Comparison of ENCODE assay signal across 1 cellular context in the genomic region with DNA sequence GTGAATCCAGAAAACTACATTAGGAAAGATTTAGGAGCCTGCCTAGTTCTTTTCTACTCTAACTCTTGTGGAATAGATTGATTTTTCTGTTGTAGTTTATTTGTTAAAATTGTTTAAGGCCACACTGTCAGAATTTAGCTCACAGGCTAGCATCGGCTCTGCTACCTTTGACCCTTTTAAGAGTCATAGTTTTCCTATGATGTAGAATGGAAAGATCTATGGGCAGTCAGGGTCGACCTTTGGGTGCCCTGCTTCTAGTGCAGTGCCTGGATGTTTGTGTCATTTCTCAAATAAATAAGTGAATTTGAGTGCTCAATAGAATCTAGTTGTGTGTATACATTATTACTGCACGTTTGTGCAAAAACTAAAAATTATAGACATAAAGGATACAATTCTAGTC.
TF ChIP-seq lines count a peak whose summit lies in the region.

No MANE protein-coding gene starts in this region.

TF ChIP-seq in GM23338, 12 proteins besides CTCF, POLR2A, EP300 and RAD21:
- TF ChIP-seq ETS1 (IDR thresholded peaks at IDR 0.05) (no peak), EZH2phosphoT487 (IDR thresholded peaks at IDR 0.05; ENCODE audit: unreplicated experiment) (no peak), ZNF331 (CRISPR knock-in tag; IDR thresholded peaks at IDR 0.05; ENCODE audit: low read depth) (no peak), STAT1 (IDR thresholded peaks at IDR 0.05; ENCODE audit: unreplicated experiment) (no peak), POLR2AphosphoS5 (IDR thresholded peaks at IDR 0.05; ENCODE audit: low read depth) (no peak), ZNF114 (CRISPR knock-in tag; IDR thresholded peaks at IDR 0.05) (no peak)
- TF ChIP-seq, protein P1, sequence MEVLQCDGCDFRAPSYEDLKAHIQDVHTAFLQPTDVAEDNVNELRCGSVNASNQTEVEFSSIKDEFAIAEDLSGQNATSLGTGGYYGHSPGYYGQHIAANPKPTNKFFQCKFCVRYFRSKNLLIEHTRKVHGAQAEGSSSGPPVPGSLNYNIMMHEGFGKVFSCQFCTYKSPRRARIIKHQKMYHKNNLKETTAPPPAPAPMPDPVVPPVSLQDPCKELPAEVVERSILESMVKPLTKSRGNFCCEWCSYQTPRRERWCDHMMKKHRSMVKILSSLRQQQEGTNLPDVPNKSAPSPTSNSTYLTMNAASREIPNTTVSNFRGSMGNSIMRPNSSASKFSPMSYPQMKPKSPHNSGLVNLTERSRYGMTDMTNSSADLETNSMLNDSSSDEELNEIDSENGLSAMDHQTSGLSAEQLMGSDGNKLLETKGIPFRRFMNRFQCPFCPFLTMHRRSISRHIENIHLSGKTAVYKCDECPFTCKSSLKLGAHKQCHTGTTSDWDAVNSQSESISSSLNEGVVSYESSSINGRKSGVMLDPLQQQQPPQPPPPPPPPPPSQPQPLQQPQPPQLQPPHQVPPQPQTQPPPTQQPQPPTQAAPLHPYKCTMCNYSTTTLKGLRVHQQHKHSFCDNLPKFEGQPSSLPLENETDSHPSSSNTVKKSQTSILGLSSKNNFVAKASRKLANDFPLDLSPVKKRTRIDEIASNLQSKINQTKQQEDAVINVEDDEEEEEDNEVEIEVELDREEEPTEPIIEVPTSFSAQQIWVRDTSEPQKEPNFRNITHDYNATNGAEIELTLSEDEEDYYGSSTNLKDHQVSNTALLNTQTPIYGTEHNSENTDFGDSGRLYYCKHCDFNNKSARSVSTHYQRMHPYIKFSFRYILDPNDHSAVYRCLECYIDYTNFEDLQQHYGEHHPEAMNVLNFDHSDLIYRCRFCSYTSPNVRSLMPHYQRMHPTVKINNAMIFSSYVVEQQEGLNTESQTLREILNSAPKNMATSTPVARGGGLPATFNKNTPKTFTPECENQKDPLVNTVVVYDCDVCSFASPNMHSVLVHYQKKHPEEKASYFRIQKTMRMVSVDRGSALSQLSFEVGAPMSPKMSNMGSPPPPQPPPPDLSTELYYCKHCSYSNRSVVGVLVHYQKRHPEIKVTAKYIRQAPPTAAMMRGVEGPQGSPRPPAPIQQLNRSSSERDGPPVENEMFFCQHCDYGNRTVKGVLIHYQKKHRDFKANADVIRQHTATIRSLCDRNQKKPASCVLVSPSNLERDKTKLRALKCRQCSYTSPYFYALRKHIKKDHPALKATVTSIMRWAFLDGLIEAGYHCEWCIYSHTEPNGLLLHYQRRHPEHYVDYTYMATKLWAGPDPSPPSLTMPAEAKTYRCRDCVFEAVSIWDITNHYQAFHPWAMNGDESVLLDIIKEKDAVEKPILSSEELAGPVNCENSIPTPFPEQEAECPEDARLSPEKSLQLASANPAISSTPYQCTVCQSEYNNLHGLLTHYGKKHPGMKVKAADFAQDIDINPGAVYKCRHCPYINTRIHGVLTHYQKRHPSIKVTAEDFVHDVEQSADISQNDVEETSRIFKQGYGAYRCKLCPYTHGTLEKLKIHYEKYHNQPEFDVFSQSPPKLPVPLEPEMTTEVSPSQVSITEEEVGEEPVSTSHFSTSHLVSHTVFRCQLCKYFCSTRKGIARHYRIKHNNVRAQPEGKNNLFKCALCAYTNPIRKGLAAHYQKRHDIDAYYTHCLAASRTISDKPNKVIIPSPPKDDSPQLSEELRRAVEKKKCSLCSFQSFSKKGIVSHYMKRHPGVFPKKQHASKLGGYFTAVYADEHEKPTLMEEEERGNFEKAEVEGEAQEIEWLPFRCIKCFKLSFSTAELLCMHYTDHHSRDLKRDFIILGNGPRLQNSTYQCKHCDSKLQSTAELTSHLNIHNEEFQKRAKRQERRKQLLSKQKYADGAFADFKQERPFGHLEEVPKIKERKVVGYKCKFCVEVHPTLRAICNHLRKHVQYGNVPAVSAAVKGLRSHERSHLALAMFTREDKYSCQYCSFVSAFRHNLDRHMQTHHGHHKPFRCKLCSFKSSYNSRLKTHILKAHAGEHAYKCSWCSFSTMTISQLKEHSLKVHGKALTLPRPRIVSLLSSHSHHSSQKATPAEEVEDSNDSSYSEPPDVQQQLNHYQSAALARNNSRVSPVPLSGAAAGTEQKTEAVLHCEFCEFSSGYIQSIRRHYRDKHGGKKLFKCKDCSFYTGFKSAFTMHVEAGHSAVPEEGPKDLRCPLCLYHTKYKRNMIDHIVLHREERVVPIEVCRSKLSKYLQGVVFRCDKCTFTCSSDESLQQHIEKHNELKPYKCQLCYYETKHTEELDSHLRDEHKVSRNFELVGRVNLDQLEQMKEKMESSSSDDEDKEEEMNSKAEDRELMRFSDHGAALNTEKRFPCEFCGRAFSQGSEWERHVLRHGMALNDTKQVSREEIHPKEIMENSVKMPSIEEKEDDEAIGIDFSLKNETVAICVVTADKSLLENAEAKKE (CRISPR knock-in tag; IDR thresholded peaks at IDR 0.05), result no peak
- TF ChIP-seq, protein P2, sequence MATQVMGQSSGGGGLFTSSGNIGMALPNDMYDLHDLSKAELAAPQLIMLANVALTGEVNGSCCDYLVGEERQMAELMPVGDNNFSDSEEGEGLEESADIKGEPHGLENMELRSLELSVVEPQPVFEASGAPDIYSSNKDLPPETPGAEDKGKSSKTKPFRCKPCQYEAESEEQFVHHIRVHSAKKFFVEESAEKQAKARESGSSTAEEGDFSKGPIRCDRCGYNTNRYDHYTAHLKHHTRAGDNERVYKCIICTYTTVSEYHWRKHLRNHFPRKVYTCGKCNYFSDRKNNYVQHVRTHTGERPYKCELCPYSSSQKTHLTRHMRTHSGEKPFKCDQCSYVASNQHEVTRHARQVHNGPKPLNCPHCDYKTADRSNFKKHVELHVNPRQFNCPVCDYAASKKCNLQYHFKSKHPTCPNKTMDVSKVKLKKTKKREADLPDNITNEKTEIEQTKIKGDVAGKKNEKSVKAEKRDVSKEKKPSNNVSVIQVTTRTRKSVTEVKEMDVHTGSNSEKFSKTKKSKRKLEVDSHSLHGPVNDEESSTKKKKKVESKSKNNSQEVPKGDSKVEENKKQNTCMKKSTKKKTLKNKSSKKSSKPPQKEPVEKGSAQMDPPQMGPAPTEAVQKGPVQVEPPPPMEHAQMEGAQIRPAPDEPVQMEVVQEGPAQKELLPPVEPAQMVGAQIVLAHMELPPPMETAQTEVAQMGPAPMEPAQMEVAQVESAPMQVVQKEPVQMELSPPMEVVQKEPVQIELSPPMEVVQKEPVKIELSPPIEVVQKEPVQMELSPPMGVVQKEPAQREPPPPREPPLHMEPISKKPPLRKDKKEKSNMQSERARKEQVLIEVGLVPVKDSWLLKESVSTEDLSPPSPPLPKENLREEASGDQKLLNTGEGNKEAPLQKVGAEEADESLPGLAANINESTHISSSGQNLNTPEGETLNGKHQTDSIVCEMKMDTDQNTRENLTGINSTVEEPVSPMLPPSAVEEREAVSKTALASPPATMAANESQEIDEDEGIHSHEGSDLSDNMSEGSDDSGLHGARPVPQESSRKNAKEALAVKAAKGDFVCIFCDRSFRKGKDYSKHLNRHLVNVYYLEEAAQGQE (IDR thresholded peaks at IDR 0.05; ENCODE audit: unreplicated experiment), result no peak
